In genomic region chr10:121598261-121599249, GRCh38 we compare ENCODE assay signal across 8 cellular contexts. TPM values are rescaled to one million over a fixed set of nuclear protein-coding genes. Genes with fewer than 3 reads are reported as not detected.
DNase-seq lines count a peak whose midpoint lies in the region; ATAC-seq and TF ChIP-seq lines count a peak whose summit lies in the region.

Gene FGFR2 (minus strand): TSS chr10:121598444. CDS start chr10:121593817, 4,627 bp downstream.

- DNase-seq in MG63 (peak; percentile 80), foreskin fibroblast (peak; percentile 46 to 75), uterus (peak; percentile 81 to 85), UCSD-AML1 (lab: John Stamatoyannopoulos, UW; ENCODE audit: unreplicated experiment) (no peak)
- peak; percentile 12 for DNase-seq in activated CD8-positive, alpha-beta T cell treated with anti-CD3 and anti-CD28 coated beads for 36 hours
- DNase-seq in naive thymus-derived CD8-positive, alpha-beta T cell = no peak

- peak; percentile 64 to 89 for TF ChIP-seq POLR2A in uterus (IDR thresholded peaks at IDR 0.05)

- H3K9ac ChIP-seq in ES-I3 (ENCODE audit: low read depth, low read length) = peak within 1 kb of the TSS; percentile 89

- H3K9me3 ChIP-seq in ES-I3 (ENCODE audit: control insufficient read depth, insufficient read depth, low read length) = no peaks in the 10 kb centered on the region
- H3K9me3 ChIP-seq in MG63 = no peaks in the 10 kb centered on the region
- H3K9me3 ChIP-seq in uterus = no peaks in the 10 kb centered on the region

- H3K27ac Mint-ChIP-seq in activated CD8-positive, alpha-beta T cell treated with anti-CD3 and anti-CD28 coated beads for 36 hours = no peak within 1 kb of the TSS
- no peak within 1 kb of the TSS for H3K27ac Mint-ChIP-seq in naive thymus-derived CD8-positive, alpha-beta T cell

- POLR2A ChIA-PET in activated CD8-positive, alpha-beta T cell treated with anti-CD3 and anti-CD28 coated beads for 36 hours (lab: Charles Lee) = no interaction called here
- POLR2A ChIA-PET in naive thymus-derived CD8-positive, alpha-beta T cell (lab: Charles Lee) = no interaction called here

- ATAC-seq in GM21529 (IDR thresholded peaks at IDR 0.05; ENCODE audit: unreplicated experiment) = peak; percentile 89
- peak; percentile 51 for ATAC-seq in activated CD8-positive, alpha-beta T cell treated with anti-CD3 and anti-CD28 coated beads for 36 hours
- ATAC-seq in naive thymus-derived CD8-positive, alpha-beta T cell = no peak

- H3K4me3 ChIP-seq in MG63 (peak within 1 kb of the TSS; percentile 52), foreskin fibroblast (ENCODE audit: low read depth in 1 of 2, low read length in 2 of 2) (peak within 1 kb of the TSS; percentile 19 to 42), uterus (peak within 1 kb of the TSS; percentile 68 to 83)

- TF ChIP-seq CTCF in activated CD8-positive, alpha-beta T cell treated with anti-CD3 and anti-CD28 coated beads for 36 hours (IDR thresholded peaks at IDR 0.05) = no peak
- no peak for TF ChIP-seq CTCF in foreskin fibroblast (IDR thresholded peaks at IDR 0.05; ENCODE audit: low read depth, low read length)
- TF ChIP-seq CTCF in uterus (IDR thresholded peaks at IDR 0.05) = peak in 2 of 4 experiments; percentile 9 to 20

- H3K36me3 Mint-ChIP-seq in activated CD8-positive, alpha-beta T cell treated with anti-CD3 and anti-CD28 coated beads for 36 hours (ENCODE audit: low read depth) = no peaks in the 10 kb centered on the region
- H3K36me3 Mint-ChIP-seq in naive thymus-derived CD8-positive, alpha-beta T cell = peaks cover 0 to 6% (median 0%) of the 10 kb centered on the region in 3 donors

- no peaks in the 10 kb centered on the region for H3K9me3 Mint-ChIP-seq in activated CD8-positive, alpha-beta T cell treated with anti-CD3 and anti-CD28 coated beads for 36 hours
- H3K9me3 Mint-ChIP-seq in naive thymus-derived CD8-positive, alpha-beta T cell = peaks cover 0 to 2% (median 0%) of the 10 kb centered on the region in 9 donors

- H3K27me3 ChIP-seq in MG63 = peaks cover 7% of the 10 kb centered on the region
- H3K27me3 ChIP-seq in uterus = no peaks in the 10 kb centered on the region

- H3K27me3 Mint-ChIP-seq in activated CD8-positive, alpha-beta T cell treated with anti-CD3 and anti-CD28 coated beads for 36 hours = peaks cover 42% of the 10 kb centered on the region
- H3K27me3 Mint-ChIP-seq in naive thymus-derived CD8-positive, alpha-beta T cell = peaks cover 15 to 52% (median 37%) of the 10 kb centered on the region in 5 donors

- H3K4me1 ChIP-seq in ES-I3 (ENCODE audit: insufficient read depth, low read length) (peaks cover 42% of the 10 kb centered on the region), uterus (peaks cover 0 to 7% of the 10 kb centered on the region in 2 donors)

- CTCF ChIA-PET in activated CD8-positive, alpha-beta T cell treated with anti-CD3 and anti-CD28 coated beads for 36 hours (lab: Charles Lee) = interaction anchor here (0.7 kb wide), 1 partner anchor 377 kb away, joined by 3 read pairs; no protein-coding TSS in a partner anchor

- 0 out of 2 replicates have a peak, but pooled peaks cover under 1% of the 10 kb centered on the region for H3K36me3 ChIP-seq in ES-I3 (ENCODE audit: insufficient read depth, low read length)
- H3K36me3 ChIP-seq in MG63 = no peaks in the 10 kb centered on the region
- no peaks in the 10 kb centered on the region for H3K36me3 ChIP-seq in uterus

- intact Hi-C loops in activated CD8-positive, alpha-beta T cell treated with anti-CD3 and anti-CD28 coated beads for 36 hours (cut with micrococcal nuclease) = no loop called here
- intact Hi-C loops in uterus (cut with DNase I; ENCODE audit: low total_unique reads) = loop anchor here (5.0 kb wide), 1 partner anchor 651 kb away; no protein-coding TSS in a partner anchor

- peak within 1 kb of the TSS; percentile 83 to 94 for H3K27ac ChIP-seq in uterus

- peaks cover 3% of the 10 kb centered on the region for H3K4me1 Mint-ChIP-seq in activated CD8-positive, alpha-beta T cell treated with anti-CD3 and anti-CD28 coated beads for 36 hours (ENCODE audit: low read depth)
- peaks cover 4 to 8% (median 6%) of the 10 kb centered on the region in 4 donors for H3K4me1 Mint-ChIP-seq in naive thymus-derived CD8-positive, alpha-beta T cell

- no peak within 1 kb of the TSS for H3K4me3 Mint-ChIP-seq in activated CD8-positive, alpha-beta T cell treated with anti-CD3 and anti-CD28 coated beads for 36 hours
- H3K4me3 Mint-ChIP-seq in naive thymus-derived CD8-positive, alpha-beta T cell = peak within 1 kb of the TSS; percentile 3 to 61 (median 40)

RNA-seq across cellular contexts. Expression of gene FGFR2, which starts in this region (rescaled TPM):
- 6.3 and 9.0 TPM in 2 replicates for total RNA-seq in MG63 (2014; rRNA removed; shearing (Covaris generic); ENCODE audit: low replicate concordance)
- total RNA-seq in activated CD8-positive, alpha-beta T cell treated with anti-CD3 and anti-CD28 coated beads for 36 hours = not detected
- total RNA-seq in naive thymus-derived CD8-positive, alpha-beta T cell = not detected
- polyA plus RNA-seq in naive thymus-derived CD8-positive, alpha-beta T cell = under 1 TPM in 1 of 3 donors, not detected in 2; 0.28 TPM
- total RNA-seq in uterus = 100 to 1,000 TPM in 2 of 4 donors, 10 to 100 TPM in 2; 27.4 to 159 (median 111) TPM

Comparison
In these comparisons a context has a peak if more than half of its experiments do, and no peak if none do; other contexts are left out.
1. Peak in DNase-seq and ATAC-seq in activated CD8-positive, alpha-beta T cell treated with anti-CD3 and anti-CD28 coated beads for 36 hours; RNA of the gene not detected or under 1 TPM.
2. DNase-seq: peak in MG63 (single experiment), foreskin fibroblast (2 of 2) and uterus (2 of 2); none in naive thymus-derived CD8-positive, alpha-beta T cell (0 of 10) and UCSD-AML1 (single experiment).
3. Peak in every context shown above with its lines, with median percentiles within 50 percentile points of each other: H3K4me3 ChIP-seq.